Comparison of ENCODE assay signal across 8 cellular contexts in the genomic region with DNA sequence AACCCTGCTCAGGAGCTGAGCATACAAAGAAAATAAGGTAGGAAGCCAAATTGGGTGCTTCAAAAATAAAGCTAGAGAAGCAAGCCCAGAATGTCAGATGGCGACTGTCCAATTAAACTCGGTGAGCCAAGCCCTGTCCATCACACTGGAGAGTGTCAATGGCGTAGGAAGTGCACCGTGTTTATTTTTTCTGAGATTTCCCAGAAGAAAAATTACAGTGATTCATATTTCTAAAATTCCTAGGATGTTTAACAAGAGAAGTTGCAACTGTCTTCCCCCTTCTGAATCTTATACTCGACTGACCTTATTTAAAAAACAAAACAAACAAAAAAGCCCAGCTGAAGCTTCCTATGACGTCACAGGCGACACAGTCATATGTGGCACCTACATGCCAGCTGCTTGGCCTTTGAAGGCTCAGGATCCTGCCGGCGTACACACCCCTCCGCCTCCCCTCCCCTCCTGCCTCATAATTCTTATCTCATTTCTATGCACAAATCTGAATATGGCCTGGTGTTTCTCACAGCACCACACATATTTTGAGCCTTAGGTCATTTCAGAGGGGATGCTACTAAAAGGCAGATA.
DNase-seq lines count a peak whose midpoint lies in the region; ATAC-seq and TF ChIP-seq lines count a peak whose summit lies in the region.

No MANE protein-coding gene starts in this region.

- in situ Hi-C loops in astrocyte of the spinal cord (cut with HindIII; ENCODE audit: low sequenced_read_pairs), result no loop called here

- no peak overlapping the region for H3K4me3 ChIP-seq in astrocyte of the spinal cord (ENCODE audit: low read depth, low read length)
- H3K4me3 ChIP-seq in mesenchymal stem cell (ENCODE audit: insufficient read depth in 1 of 2, low read depth in 1 of 2, low read length in 2 of 2), result no peak overlapping the region

- H3K36me3 ChIP-seq in mesenchymal stem cell (ENCODE audit: control insufficient read depth in 1 of 2, insufficient read depth in 2 of 2, low read depth in 1 of 2, low read length in 2 of 2), result peaks cover 5 to 14% of the 10 kb centered on the region in 2 experiments

- H3K14ac ChIP-seq in mesenchymal stem cell (ENCODE audit: low read length in 2 of 2), result no peak overlapping the region

- H3K4me2 ChIP-seq in mesenchymal stem cell (ENCODE audit: low read length, poor library complexity, severe bottlenecking), result no peak overlapping the region

- CTCF ChIA-PET in RWPE1 (lab: Yijun Ruan, JAX), result no interaction called here

- peak overlapping the region; percentile 26 for H3K9ac ChIP-seq in mesenchymal stem cell (ENCODE audit: low read length)

- H3K4me1 ChIP-seq in mesenchymal stem cell (ENCODE audit: control insufficient read depth, insufficient read depth, low read depth, low read length), result peaks cover 36% of the 10 kb centered on the region

- no peaks in the 10 kb centered on the region for H3K9me3 ChIP-seq in mesenchymal stem cell (ENCODE audit: control insufficient read depth, low read length)

- H2BK12ac ChIP-seq in mesenchymal stem cell (ENCODE audit: low read length in 2 of 2), result peak overlapping the region; percentile 42 to 61

- H3K23ac ChIP-seq in mesenchymal stem cell (ENCODE audit: low read length in 2 of 2), result no peak overlapping the region

- no peak overlapping the region for H4K8ac ChIP-seq in mesenchymal stem cell (ENCODE audit: low read length)

- 6% methylated on average over 8 of the region's 10 CpGs for WGBS in mesenchymal stem cell

- H2AK5ac ChIP-seq in mesenchymal stem cell (ENCODE audit: low read length, severe bottlenecking), result peak overlapping the region; percentile 90

- H3K27ac ChIP-seq in RWPE1 (peak overlapping the region; percentile 54), mesenchymal stem cell (ENCODE audit: low read length, poor library complexity, severe bottlenecking) (peak overlapping the region; percentile 85)

- H2BK120ac ChIP-seq in mesenchymal stem cell (ENCODE audit: low read depth, low read length), result no peak overlapping the region

- peaks cover 27% of the 10 kb centered on the region for H3K79me1 ChIP-seq in mesenchymal stem cell (replicated peaks; ENCODE audit: low read length, poor library complexity, severe bottlenecking)

- H3K4ac ChIP-seq in mesenchymal stem cell (ENCODE audit: low read depth in 1 of 2, low read length in 2 of 2), result peak overlapping the region in 1 of 2 experiments; percentile 45

- H2BK15ac ChIP-seq in mesenchymal stem cell (ENCODE audit: low read depth, poor library complexity, severe bottlenecking), result no peak overlapping the region

- no peaks in the 10 kb centered on the region for H3K27me3 ChIP-seq in mesenchymal stem cell (ENCODE audit: control insufficient read depth in 1 of 2, insufficient read depth in 1 of 2, low read length in 2 of 2)

- peak overlapping the region; percentile 76 to 95 for H3K18ac ChIP-seq in mesenchymal stem cell (ENCODE audit: low read depth in 1 of 2, low read length in 2 of 2)

- H4K91ac ChIP-seq in mesenchymal stem cell (ENCODE audit: low read length), result peak overlapping the region; percentile 3

- POLR2A ChIA-PET in RWPE1 (lab: Yijun Ruan, JAX; ENCODE audit: low non-redundant PET), result no interaction called here

- no peak for ATAC-seq in HG03432 (IDR thresholded peaks at IDR 0.05; ENCODE audit: unreplicated experiment)

- no peak for TF ChIP-seq CTCF in RWPE1 (conservative IDR thresholded peaks at IDR 0.05; ENCODE audit: low read depth)
- no peak for TF ChIP-seq CTCF in astrocyte of the spinal cord (IDR thresholded peaks at IDR 0.05; ENCODE audit: low read depth, low read length)

- DNase-seq in CD1c-positive myeloid dendritic cell (ENCODE audit: extremely low spot score), result peak; percentile 59
- DNase-seq in RWPE1 (ENCODE audit: low spot score), result no peak
- peak; percentile 95 for DNase-seq in astrocyte of the spinal cord (ENCODE audit: low read depth, low spot score)
- DNase-seq in mesenchymal stem cell, result peak; percentile 79
- DNase-seq in OCI-M1 (lab: John Stamatoyannopoulos, UW), result no peak
- no peak for DNase-seq in NCI-H82 treated with DMSO at 0.1 percent for 48 hours (lab: John Stamatoyannopoulos, UW; ENCODE audit: unreplicated experiment)
- no peak for DNase-seq in SIG-M5 treated with dmso at 0.1 percent for 504 hours (lab: John Stamatoyannopoulos, UW; ENCODE audit: unreplicated experiment)

- H2BK5ac ChIP-seq in mesenchymal stem cell (ENCODE audit: low read depth, low read length, poor library complexity, severe bottlenecking), result peak overlapping the region; percentile 71

- H2AFZ ChIP-seq in mesenchymal stem cell (ENCODE audit: low read depth, low read length), result no peak overlapping the region

Comparison
In these comparisons a context has a peak if more than half of its experiments do, and no peak if none do; other contexts are left out.
1. DNase-seq: peak in CD1c-positive myeloid dendritic cell (single experiment), astrocyte of the spinal cord (single experiment) and mesenchymal stem cell (single experiment); none in RWPE1 (single experiment), OCI-M1 (single experiment), NCI-H82 treated with DMSO at 0.1 percent for 48 hours (single experiment) and SIG-M5 treated with dmso at 0.1 percent for 504 hours (single experiment).